Comparison of ENCODE assay signal across 21 cellular contexts in the genomic region with DNA sequence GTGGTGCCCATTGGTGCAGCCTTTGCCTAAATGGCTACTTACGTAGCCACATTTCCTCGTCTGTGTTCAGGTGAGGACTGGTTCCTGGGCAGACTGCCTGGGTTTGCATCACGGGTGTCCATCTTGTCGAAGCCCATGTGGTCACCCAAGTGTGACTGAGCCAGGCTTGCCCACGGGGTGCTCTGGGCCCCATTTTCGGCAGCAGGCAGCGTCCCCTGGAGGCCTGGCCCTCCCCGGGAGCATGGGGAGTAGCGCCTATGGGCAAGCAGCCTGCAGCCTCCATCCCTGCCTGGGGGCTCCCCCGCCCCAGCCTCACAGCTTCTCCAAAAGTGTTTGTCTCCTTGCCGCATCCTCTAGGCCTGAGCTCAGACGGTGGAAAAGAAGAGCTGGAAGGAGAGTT. TPM values are rescaled to one million over a fixed set of nuclear protein-coding genes. Genes with fewer than 3 reads are reported as not detected.
DNase-seq lines count a peak whose midpoint lies in the region; ATAC-seq and TF ChIP-seq lines count a peak whose summit lies in the region.
"Had no signal": no experiment of that assay in that cellular context is flagged by ENCODE, and none has a peak within 500 bp of the region (broad histone marks: within the 10 kb centered on the region; RNA-seq: fewer than 3 reads in every experiment).

No MANE protein-coding gene starts in this region.

- no peaks in the 10 kb centered on the region for H3K9me3 ChIP-seq in esophagus squamous epithelium
- H3K9me3 ChIP-seq in uterus = no peaks in the 10 kb centered on the region
- H3K9me3 ChIP-seq: pancreas, right lobe of liver, SK-N-SH had no signal

- intact Hi-C loops in Right ventricle myocardium superior (cut with DNase I) = no loop called here
- intact Hi-C loops in left cardiac atrium (cut with DNase I) = no loop called here
- intact Hi-C loops in esophagus squamous epithelium (cut with DNase I) = no loop called here
- intact Hi-C loops in uterus (cut with DNase I; ENCODE audit: low total_unique reads) = no loop called here

- H3K27ac ChIP-seq in esophagus squamous epithelium = peak overlapping the region in 3 of 4 donors; percentile 52 to 62 (median 57)
- peak overlapping the region; percentile 73 for H3K27ac ChIP-seq in rectal smooth muscle tissue (ENCODE audit: low read depth, low read length)
- H3K27ac ChIP-seq in uterus = peak overlapping the region; percentile 80 to 91
- H3K27ac ChIP-seq: pancreas, right lobe of liver had no signal

- H3K36me3 ChIP-seq in esophagus squamous epithelium (peaks cover 0 to 22% (median 0%) of the 10 kb centered on the region in 3 donors), rectal smooth muscle tissue (ENCODE audit: control insufficient read depth, insufficient read depth, low read length) (peaks cover 3% of the 10 kb centered on the region), uterus (no peaks in the 10 kb centered on the region)
- H3K36me3 ChIP-seq: pancreas had no signal

- TF ChIP-seq CTCF in esophagus squamous epithelium (IDR thresholded peaks at IDR 0.05) = no peak
- TF ChIP-seq CTCF in uterus (IDR thresholded peaks at IDR 0.05) = no peak

- no peak for TF ChIP-seq POLR2A in esophagus squamous epithelium (IDR thresholded peaks at IDR 0.05)
- TF ChIP-seq POLR2A in uterus (IDR thresholded peaks at IDR 0.05) = no peak

- H3K9ac ChIP-seq in rectal smooth muscle tissue (ENCODE audit: low read length) = no peak overlapping the region
- H3K9ac ChIP-seq: SK-N-SH had no signal

- ATAC-seq in Right ventricle myocardium superior (ENCODE audit: poor library complexity) (no peak), left cardiac atrium (no peak)
- ATAC-seq: natural killer cell had no signal

- no peak overlapping the region for H3K4me3 ChIP-seq in esophagus squamous epithelium
- no peak overlapping the region for H3K4me3 ChIP-seq in rectal smooth muscle tissue (ENCODE audit: low read length)
- no peak overlapping the region for H3K4me3 ChIP-seq in uterus
- H3K4me3 ChIP-seq: pancreas, right lobe of liver had no signal

- DNase-seq in Right ventricle myocardium superior (peak; percentile 35), left cardiac atrium (no peak), esophagus squamous epithelium (lab: John Stamatoyannopoulos, UW) (no peak), uterus (no peak), ureter (ENCODE audit: low spot score) (no peak), mucosa of gallbladder (ENCODE audit: low spot score) (no peak), NK-92 (lab: John Stamatoyannopoulos, UW; ENCODE audit: unreplicated experiment) (no peak)
- DNase-seq: activated CD4-positive, alpha-beta T cell treated with anti-CD3 and anti-CD28 coated beads, Interleukin-2, amount 50 U/mL, for 4 hours; KBM-7; natural killer cell had no signal

- WGBS in esophagus squamous epithelium, 2 donors = 83 to 100% methylated on average over 1 to 2 of the region's 12 CpGs

- H3K4me1 ChIP-seq in esophagus squamous epithelium (peaks cover 10 to 31% (median 18%) of the 10 kb centered on the region in 3 donors), rectal smooth muscle tissue (ENCODE audit: control insufficient read depth, insufficient read depth, low read length) (peaks cover 29% of the 10 kb centered on the region), uterus (peaks cover 0 to 6% of the 10 kb centered on the region in 2 donors)
- H3K4me1 ChIP-seq: pancreas, right lobe of liver had no signal

- H3K27me3 ChIP-seq in esophagus squamous epithelium (no peaks in the 10 kb centered on the region), rectal smooth muscle tissue (ENCODE audit: control insufficient read depth, insufficient read depth, low read length) (no peaks in the 10 kb centered on the region), uterus (no peaks in the 10 kb centered on the region)
- H3K27me3 ChIP-seq: pancreas, right lobe of liver had no signal

RNA-seq across cellular contexts. Expression of a gene that starts 42.5 kb away (rescaled TPM):
- total RNA-seq in Right ventricle myocardium superior (40.9 TPM), left cardiac atrium (10 to 100 TPM; 69.4 to 73.5 TPM), esophagus squamous epithelium (10 to 100 TPM in 3 of 4 donors, 1 to 10 TPM in 1; 6.3 to 62.2 (median 25.8) TPM), uterus (100 to 1,000 TPM in 3 of 4 donors, 10 to 100 TPM in 1; 98.3 to 153 (median 142) TPM), ureter (55.2 TPM), mucosa of gallbladder (141 TPM)
- total RNA-seq: B cell; HT-29; natural killer cell; T-helper 2 cell treated with Interferon-gamma antibody and Interleukin-4, amounts not matched to agents 100 ng/mL and 5 ng/mL, for 36 hours had no signal

RNA-seq across cellular contexts. Expression of a gene that starts 49.4 kb away (rescaled TPM):
- total RNA-seq in Right ventricle myocardium superior (not detected), left cardiac atrium (not detected), esophagus squamous epithelium (not detected), uterus (not detected), ureter (not detected), mucosa of gallbladder (not detected)
- total RNA-seq: A172; B cell; epithelial cell of proximal tubule; HT-29; kidney; natural killer cell; pancreas; right lobe of liver; subcutaneous adipose tissue; T-helper 2 cell treated with Interferon-gamma antibody and Interleukin-4, amounts not matched to agents 100 ng/mL and 5 ng/mL, for 36 hours had no signal

RNA-seq across cellular contexts. Expression of a gene that starts 56.7 kb away (rescaled TPM):
- total RNA-seq in Right ventricle myocardium superior = not detected
- not detected for total RNA-seq in left cardiac atrium
- 1 to 10 TPM in 1 of 4 donors, under 1 TPM in 2, not detected in 1; under 0.01 to 5.1 (median 0.27) TPM for total RNA-seq in esophagus squamous epithelium
- total RNA-seq in uterus = under 1 TPM in 3 of 4 donors, not detected in 1; under 0.01 to 0.21 (median 0.15) TPM
- total RNA-seq in ureter = 1.5 TPM
- 5.4 TPM for total RNA-seq in mucosa of gallbladder
- total RNA-seq: A172; B cell; epithelial cell of proximal tubule; natural killer cell; T-helper 2 cell treated with Interferon-gamma antibody and Interleukin-4, amounts not matched to agents 100 ng/mL and 5 ng/mL, for 36 hours had no signal
